ENCODE assay signal across 33 cellular contexts in the genomic region with DNA sequence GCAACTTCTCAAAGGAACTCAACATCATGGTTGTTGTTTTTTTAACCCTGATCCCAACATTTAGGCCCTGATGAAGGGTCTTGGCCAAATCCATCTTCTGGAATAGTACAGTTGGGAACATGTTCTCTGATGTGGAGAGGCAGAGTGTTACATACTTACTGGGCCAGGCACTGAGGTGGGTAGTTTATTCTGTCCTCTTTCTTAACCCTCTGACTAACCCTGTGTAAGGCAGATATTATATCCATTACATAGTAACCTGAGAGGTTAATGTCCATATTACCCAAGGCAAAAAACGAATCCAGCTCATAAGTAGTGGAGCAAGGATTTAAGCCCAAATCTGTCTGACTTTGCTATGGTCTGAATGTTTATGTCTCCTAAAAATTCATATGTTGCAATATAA. TPM values are rescaled to one million over a fixed set of nuclear protein-coding genes. Genes with fewer than 3 reads are reported as not detected.
"Had no signal": no experiment of that assay in that cellular context is flagged by ENCODE, and none has a peak within 500 bp of the region (broad histone marks: within the 10 kb centered on the region; RNA-seq: fewer than 3 reads in every experiment).

No MANE protein-coding gene starts in this region.

- H3K4me3 Mint-ChIP-seq: activated CD4-positive, alpha-beta memory T cell treated with anti-CD3 and anti-CD28 coated beads for 36 hours; activated naive CD4-positive, alpha-beta T cell treated with anti-CD3 and anti-CD28 coated beads for 36 hours; activated naive CD8-positive, alpha-beta T cell treated with anti-CD3 and anti-CD28 coated beads, Interleukin-2, amount 10 ng/mL, durations not matched to agents 7 days and 5 days; activated T-helper 1 cell treated with anti-CD3 and anti-CD28 coated beads, Interleukin-12 subunit alpha, Interleukin-12 subunit beta, Interleukin-2, Interleukin-4 antibody, amounts not matched to agents 30 ng/mL and 10 ng/mL and 1 ng/mL, durations not matched to agents 14 hours and 24 hours and 36 hours; effector memory CD8-positive, alpha-beta T cell; nephron progenitor cell had no signal

- H3K36me3 Mint-ChIP-seq: activated CD4-positive, alpha-beta memory T cell treated with anti-CD3 and anti-CD28 coated beads for 36 hours had no signal

- H3K27me3 Mint-ChIP-seq: activated CD4-positive, alpha-beta memory T cell treated with anti-CD3 and anti-CD28 coated beads for 36 hours; effector memory CD8-positive, alpha-beta T cell had no signal

- ATAC-seq: activated CD4-positive, CD25-positive, alpha-beta regulatory T cell treated with anti-CD3 and anti-CD28 coated beads, Interleukin-2, amount 50 U/mL, for 24 hours; effector memory CD8-positive, alpha-beta T cell; left cardiac atrium; left ventricle myocardium superior; sciatic nerve had no signal

- H3K9me3 Mint-ChIP-seq: activated CD4-positive, alpha-beta memory T cell treated with anti-CD3 and anti-CD28 coated beads for 36 hours; activated naive CD4-positive, alpha-beta T cell treated with anti-CD3 and anti-CD28 coated beads for 36 hours; activated T-helper 1 cell treated with anti-CD3 and anti-CD28 coated beads, Interleukin-12 subunit alpha, Interleukin-12 subunit beta, Interleukin-2, Interleukin-4 antibody, amounts not matched to agents 30 ng/mL and 10 ng/mL and 1 ng/mL, durations not matched to agents 14 hours and 24 hours and 36 hours; effector memory CD8-positive, alpha-beta T cell; nephron progenitor cell had no signal

- H3K27ac Mint-ChIP-seq: activated CD4-positive, alpha-beta memory T cell treated with anti-CD3 and anti-CD28 coated beads for 36 hours; activated naive CD4-positive, alpha-beta T cell treated with anti-CD3 and anti-CD28 coated beads for 36 hours; activated naive CD8-positive, alpha-beta T cell treated with anti-CD3 and anti-CD28 coated beads, Interleukin-2, amount 10 ng/mL, durations not matched to agents 7 days and 5 days; activated T-helper 1 cell treated with anti-CD3 and anti-CD28 coated beads, Interleukin-12 subunit alpha, Interleukin-12 subunit beta, Interleukin-2, Interleukin-4 antibody, amounts not matched to agents 30 ng/mL and 10 ng/mL and 1 ng/mL, durations not matched to agents 14 hours and 24 hours and 36 hours; effector memory CD8-positive, alpha-beta T cell; nephron progenitor cell had no signal

- DNase-seq: activated CD4-positive, alpha-beta memory T cell treated with anti-CD3 and anti-CD28 coated beads for 36 hours; activated CD4-positive, alpha-beta T cell treated with anti-CD3 and anti-CD28 coated beads for 48 hours; activated CD8-positive, alpha-beta memory T cell treated with anti-CD3 and anti-CD28 coated beads, Interleukin-2, amount 50 U/mL, for 4 hours; activated effector memory CD4-positive, alpha-beta T cell treated with anti-CD3 and anti-CD28 coated beads, Interleukin-2, amount 50 U/mL, for 16 hours; activated naive CD4-positive, alpha-beta T cell treated with anti-CD3 and anti-CD28 coated beads for 36 hours; activated naive CD8-positive, alpha-beta T cell treated with anti-CD3 and anti-CD28 coated beads, Interleukin-2, amount 10 ng/mL, durations not matched to agents 7 days and 5 days; activated T-cell treated with anti-CD3 and anti-CD28 coated beads, Interleukin-2, amount 50 U/mL, for 1 hour; amniotic stem cell; brain microvascular endothelial cell; effector memory CD8-positive, alpha-beta T cell; foreskin melanocyte; left cardiac atrium; left ventricle myocardium superior; mammary epithelial cell; nephron progenitor cell; stimulated activated CD4-positive, alpha-beta T cell treated with anti-CD3 and anti-CD28 coated beads, Interleukin-12 subunit alpha, Interleukin-12 subunit beta, amount 100 ng/mL, for 4 hours; stimulated activated CD4-positive, alpha-beta T cell treated with anti-CD3 and anti-CD28 coated beads, Interleukin-4, amount 100 ng/mL, for 1 hour; stomach; T-helper 9 cell; WERI-Rb-1 had no signal

- H3K9me3 ChIP-seq: neutrophil, stomach, tibial nerve had no signal

- H3K27me3 ChIP-seq: brain microvascular endothelial cell, stomach, tibial nerve had no signal

- H3K4me3 ChIP-seq: coronary artery, skin epidermis, stomach, tibial nerve had no signal

- H3K27ac ChIP-seq: brain microvascular endothelial cell, coronary artery, neutrophil, stomach, tibial nerve, WERI-Rb-1 had no signal

- H3K36me3 ChIP-seq: brain microvascular endothelial cell, neutrophil, stomach, tibial nerve, WERI-Rb-1 had no signal

RNA-seq across cellular contexts. Expression of gene OLFML1, which starts 44.7 kb away (rescaled TPM):
- total RNA-seq: activated CD4-positive, alpha-beta memory T cell treated with anti-CD3 and anti-CD28 coated beads for 36 hours; activated CD8-positive, alpha-beta memory T cell treated with anti-CD3 and anti-CD28 coated beads for 36 hours; activated naive CD4-positive, alpha-beta T cell treated with anti-CD3 and anti-CD28 coated beads for 36 hours; activated naive CD8-positive, alpha-beta T cell treated with anti-CD3 and anti-CD28 coated beads, Interleukin-2, amount 10 ng/mL, durations not matched to agents 7 days and 5 days; activated T-helper 1 cell treated with anti-CD3 and anti-CD28 coated beads, Interleukin-12 subunit alpha, Interleukin-12 subunit beta, Interleukin-2, Interleukin-4 antibody, amounts not matched to agents 30 ng/mL and 10 ng/mL and 1 ng/mL, durations not matched to agents 14 hours and 24 hours and 36 hours; astrocyte; endothelial cell of umbilical vein; renal cortical epithelial cell; T-helper 1 cell treated with Interleukin-12 subunit alpha and Interleukin-12 subunit beta and Interleukin-4 antibody, amounts not matched to agents 30 ng/mL and 1 ng/mL, for 36 hours had no signal
- polyA plus RNA-seq: endothelial cell of umbilical vein, keratinocyte, mammary epithelial cell had no signal
